29 cellular contexts compared by ENCODE assay signal in the genomic region with DNA sequence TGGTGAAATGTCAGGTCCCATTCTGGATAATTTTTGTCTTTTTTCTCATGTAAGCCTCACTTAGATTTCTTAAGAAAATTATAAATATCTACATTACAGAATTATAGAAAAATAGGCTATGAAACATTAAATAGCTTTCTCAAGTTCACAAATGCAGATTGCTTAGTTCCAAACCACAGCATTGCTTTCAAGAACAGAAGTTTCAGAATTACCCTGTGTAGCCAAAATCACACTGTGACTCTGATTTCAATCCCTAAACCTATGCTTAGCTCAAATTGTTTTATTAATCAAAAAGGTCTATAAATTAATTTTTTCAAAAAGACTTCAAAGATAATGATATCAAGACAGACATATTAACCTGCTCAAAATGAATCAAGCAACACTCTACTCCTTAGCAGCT.
"Had no signal": no experiment of that assay in that cellular context is flagged by ENCODE, and none has a peak within 500 bp of the region (broad histone marks: within the 10 kb centered on the region; RNA-seq: fewer than 3 reads in every experiment).

No MANE protein-coding gene starts in this region.

- H3K9me3 Mint-ChIP-seq: mesothelial cell of epicardium; naive B cell; nephron progenitor cell; neural progenitor cell; stimulated activated naive B cell treated with anti-CD40 and anti-IgM and Interleukin-4, amounts not matched to agents 10 μg/mL and 1 μg/mL and 100 μg/mL, for 72 hours had no signal

- H3K36me3 Mint-ChIP-seq: mesothelial cell of epicardium; naive B cell; natural killer cell; neural progenitor cell; stimulated activated naive B cell treated with anti-CD40 and anti-IgM and Interleukin-4, amounts not matched to agents 10 μg/mL and 1 μg/mL and 100 μg/mL, for 72 hours had no signal

- H3K27me3 Mint-ChIP-seq: naive B cell; stimulated activated naive B cell treated with anti-CD40 and anti-IgM and Interleukin-4, amounts not matched to agents 10 μg/mL and 1 μg/mL and 100 μg/mL, for 72 hours had no signal

- H3K4me1 Mint-ChIP-seq: naive B cell; natural killer cell; nephron progenitor cell; neural progenitor cell; stimulated activated naive B cell treated with anti-CD40 and anti-IgM and Interleukin-4, amounts not matched to agents 10 μg/mL and 1 μg/mL and 100 μg/mL, for 72 hours had no signal

- H2AFZ ChIP-seq: hepatocyte, neural progenitor cell, parathyroid adenoma had no signal

- H3K27me3 ChIP-seq: hepatocyte, neural progenitor cell, neutrophil, right atrium auricular region, right lobe of liver, stomach, testis, thyroid gland, upper lobe of right lung had no signal

- FAIRE-seq: urothelium cell line had no signal

- H3K79me2 ChIP-seq: hepatocyte, parathyroid adenoma had no signal

- H3K4me3 ChIP-seq: hepatocyte, left ventricle myocardium inferior, lung, neural progenitor cell, psoas muscle, right atrium auricular region, right lobe of liver, smooth muscle cell, stomach, testis, thyroid gland, upper lobe of right lung had no signal

- H3K9me3 ChIP-seq: left ventricle myocardium inferior, neutrophil, psoas muscle, right atrium auricular region, right lobe of liver, stomach, testis, thyroid gland, upper lobe of right lung had no signal

- H3K27ac Mint-ChIP-seq: mesothelial cell of epicardium; naive B cell; natural killer cell; nephron progenitor cell; neural progenitor cell; stimulated activated naive B cell treated with anti-CD40 and anti-IgM and Interleukin-4, amounts not matched to agents 10 μg/mL and 1 μg/mL and 100 μg/mL, for 72 hours had no signal

- H3K9ac ChIP-seq: neural progenitor cell, parathyroid adenoma had no signal

- H3K36me3 ChIP-seq: left ventricle myocardium inferior, neural progenitor cell, neutrophil, right atrium auricular region, right lobe of liver, stomach, thyroid gland, upper lobe of right lung had no signal

- H3K4me3 Mint-ChIP-seq: mesothelial cell of epicardium; natural killer cell; nephron progenitor cell; neural progenitor cell; stimulated activated naive B cell treated with anti-CD40 and anti-IgM and Interleukin-4, amounts not matched to agents 10 μg/mL and 1 μg/mL and 100 μg/mL, for 72 hours had no signal

- H3K4me2 ChIP-seq: hepatocyte, neural progenitor cell, smooth muscle cell had no signal

- DNase-seq: islet precursor cell; left ventricle myocardium inferior; mesendoderm; naive B cell; natural killer cell; nephron progenitor cell; occipital lobe; psoas muscle; right lobe of liver; stimulated activated CD4-positive, alpha-beta T cell treated with anti-CD3 and anti-CD28 coated beads, Interleukin-1b, Interleukin-23, amount 100 ng/mL, for 48 hours; stimulated activated CD4-positive, alpha-beta T cell treated with anti-CD3 and anti-CD28 coated beads, Interleukin-2, amount 100 ng/mL, for 48 hours; stimulated activated CD4-positive, alpha-beta T cell treated with anti-CD3 and anti-CD28 coated beads, Interleukin-4, amount 100 ng/mL, for 4 hours; stimulated activated CD8-positive, alpha-beta memory T cell treated with anti-CD3 and anti-CD28 coated beads, Interleukin-4, amount 100 ng/mL, for 48 hours; stimulated activated naive B cell treated with anti-CD40 and anti-IgM and Interleukin-4, amounts not matched to agents 10 μg/mL and 1 μg/mL and 100 μg/mL, for 72 hours; stimulated activated naive CD8-positive, alpha-beta T cell treated with anti-CD3 and anti-CD28 coated beads, Interleukin-15, Interleukin-2, amounts not matched to agents 100 U/mL and 50 U/mL, for 24 hours; stomach; testis; thyroid gland; trophoblast cell; upper lobe of right lung had no signal

- H3K4me1 ChIP-seq: left ventricle myocardium inferior, neural progenitor cell, parathyroid adenoma, psoas muscle, right atrium auricular region, right lobe of liver, stomach, testis, thyroid gland, upper lobe of right lung had no signal

- H3K27ac ChIP-seq: hepatocyte, left ventricle myocardium inferior, neural progenitor cell, neutrophil, parathyroid adenoma, psoas muscle, right atrium auricular region, right lobe of liver, stomach, testis, thyroid gland, upper lobe of right lung had no signal

- ATAC-seq: natural killer cell; psoas muscle; right lobe of liver; stimulated activated naive B cell treated with anti-CD40 and anti-IgM and Interleukin-4, amounts not matched to agents 10 μg/mL and 1 μg/mL and 100 μg/mL, for 72 hours; stimulated activated naive CD8-positive, alpha-beta T cell treated with anti-CD3 and anti-CD28 coated beads, Interleukin-15, Interleukin-2, amounts not matched to agents 100 U/mL and 50 U/mL, for 24 hours; upper lobe of right lung had no signal
